In genomic region chr15:59437777-59438574, GRCh38 we compare ENCODE assay signal across 8 cellular contexts. TPM values are rescaled to one million over a fixed set of nuclear protein-coding genes. Genes with fewer than 3 reads are reported as not detected.
A peak's percentile ranks its signal among the peaks of the same experiment; 100 is the strongest.
DNase-seq lines count a peak whose midpoint lies in the region; ATAC-seq, FAIRE-seq and TF ChIP-seq lines count a peak whose summit lies in the region.

TSS of gene FAM81A (plus strand) at chr15:59438186. CDS start at chr15:59458627, 20,441 bp downstream.

- FAIRE-seq in astrocyte (lab: Jason Lieb, UNC): no peak

- H3K27ac ChIP-seq in HUES48 (ENCODE audit: low read depth, low read length) (no peak within 1 kb of the TSS), RWPE2 (ENCODE audit: poor library complexity, severe bottlenecking) (no peak within 1 kb of the TSS), astrocyte (ENCODE audit: low read depth, low read length) (no peak within 1 kb of the TSS)

- peaks cover 69% of the 10 kb centered on the region for H3K27me3 Mint-ChIP-seq in astrocyte (ENCODE audit: low read depth, unreplicated experiment)

- peaks cover 1% of the 10 kb centered on the region for H3K36me3 Mint-ChIP-seq in astrocyte (ENCODE audit: low read depth, unreplicated experiment)

- TF ChIP-seq CTCF in RWPE2 (IDR thresholded peaks at IDR 0.05; ENCODE audit: poor library complexity, severe bottlenecking): no peak
- no peak for TF ChIP-seq CTCF in astrocyte (IDR thresholded peaks at IDR 0.05; ENCODE audit: insufficient read depth, low read depth, low read length)

- no peak within 1 kb of the TSS for H3K9ac ChIP-seq in HUES48 (ENCODE audit: low read depth, low read length)
- H3K9ac ChIP-seq in astrocyte (ENCODE audit: low read length): peak within 1 kb of the TSS; percentile 41

- peak within 1 kb of the TSS; percentile 85 for H2AFZ ChIP-seq in astrocyte (ENCODE audit: low read depth, low read length)

- H3K79me2 ChIP-seq in astrocyte (ENCODE audit: insufficient read depth, low read length): no peaks in the 10 kb centered on the region

- H3K27me3 ChIP-seq in HUES48 (ENCODE audit: control insufficient read depth, insufficient read depth, low read length): peaks cover 66% of the 10 kb centered on the region
- H3K27me3 ChIP-seq in RWPE2 (ENCODE audit: insufficient read depth, poor library complexity, severe bottlenecking): peaks cover 15% of the 10 kb centered on the region
- peaks cover 46% of the 10 kb centered on the region for H3K27me3 ChIP-seq in astrocyte (ENCODE audit: insufficient read depth, low read length)

- ATAC-seq in GM21526 (IDR thresholded peaks at IDR 0.05; ENCODE audit: low FRiP score, unreplicated experiment) (peak; percentile 58), RWPE2 (ENCODE audit: low read depth) (peak; percentile 65)

- peak within 1 kb of the TSS; percentile 94 for H3K4me2 ChIP-seq in astrocyte (ENCODE audit: low read length)

- H3K4me3 ChIP-seq in HUES48 (ENCODE audit: low read depth, low read length) (peak within 1 kb of the TSS; percentile 67), RWPE2 (ENCODE audit: severe bottlenecking) (peak within 1 kb of the TSS; percentile 49), astrocyte (ENCODE audit: insufficient read depth, low read depth, low read length) (peak within 1 kb of the TSS; percentile 64)

- H3K4me3 Mint-ChIP-seq in astrocyte (ENCODE audit: unreplicated experiment): peak within 1 kb of the TSS; percentile 91

- no peaks in the 10 kb centered on the region for H3K36me3 ChIP-seq in HUES48 (ENCODE audit: control insufficient read depth, insufficient read depth, low read length)
- no peaks in the 10 kb centered on the region for H3K36me3 ChIP-seq in RWPE2 (ENCODE audit: low read depth)
- H3K36me3 ChIP-seq in astrocyte (ENCODE audit: insufficient read depth, low read length): no peaks in the 10 kb centered on the region

- H3K9me3 Mint-ChIP-seq in astrocyte (ENCODE audit: unreplicated experiment): peaks cover 4% of the 10 kb centered on the region

- no peaks in the 10 kb centered on the region for H4K20me1 ChIP-seq in astrocyte (ENCODE audit: insufficient read depth, low read length)

- DNase-seq in EH (ENCODE audit: low read depth) (peak; percentile 84), RWPE2 (ENCODE audit: low spot score) (peak; percentile 78), astrocyte (ENCODE audit: low read depth) (peak; percentile 58), hepatic stellate cell (ENCODE audit: low spot score) (peak; percentile 76), putamen (ENCODE audit: low spot score) (peak; percentile 83), NK-92 (lab: John Stamatoyannopoulos, UW; ENCODE audit: unreplicated experiment) (no peak)

- no peaks in the 10 kb centered on the region for H3K4me1 ChIP-seq in HUES48 (ENCODE audit: control insufficient read depth, insufficient read depth, low read length)
- H3K4me1 ChIP-seq in RWPE2 (ENCODE audit: insufficient read depth, poor library complexity, severe bottlenecking): no peaks in the 10 kb centered on the region
- peaks cover 9% of the 10 kb centered on the region for H3K4me1 ChIP-seq in astrocyte (ENCODE audit: insufficient read depth, low read length)

- H3K4me1 Mint-ChIP-seq in astrocyte (ENCODE audit: low read depth, unreplicated experiment): peaks cover 4% of the 10 kb centered on the region

- H3K9me3 ChIP-seq in HUES48 (ENCODE audit: control insufficient read depth, insufficient read depth, low read length) (no peaks in the 10 kb centered on the region), RWPE2 (ENCODE audit: severe bottlenecking) (no peaks in the 10 kb centered on the region), astrocyte (ENCODE audit: insufficient read depth, low read depth, low read length) (no peaks in the 10 kb centered on the region)

- peak within 1 kb of the TSS; percentile 9 for H3K27ac Mint-ChIP-seq in astrocyte (ENCODE audit: unreplicated experiment)

RNA-seq across cellular contexts. Expression of gene FAM81A, which starts in this region (rescaled TPM):
- total RNA-seq in astrocyte: 0.73 and 0.94 TPM in 2 replicates

Comparison
In these comparisons a context has a peak if more than half of its experiments do, and no peak if none do; other contexts are left out.
1. Peak in DNase-seq, H3K4me3 ChIP-seq, H3K9ac ChIP-seq and H3K4me2 ChIP-seq in astrocyte; RNA of the gene not detected or under 1 TPM.